In the genomic region with DNA sequence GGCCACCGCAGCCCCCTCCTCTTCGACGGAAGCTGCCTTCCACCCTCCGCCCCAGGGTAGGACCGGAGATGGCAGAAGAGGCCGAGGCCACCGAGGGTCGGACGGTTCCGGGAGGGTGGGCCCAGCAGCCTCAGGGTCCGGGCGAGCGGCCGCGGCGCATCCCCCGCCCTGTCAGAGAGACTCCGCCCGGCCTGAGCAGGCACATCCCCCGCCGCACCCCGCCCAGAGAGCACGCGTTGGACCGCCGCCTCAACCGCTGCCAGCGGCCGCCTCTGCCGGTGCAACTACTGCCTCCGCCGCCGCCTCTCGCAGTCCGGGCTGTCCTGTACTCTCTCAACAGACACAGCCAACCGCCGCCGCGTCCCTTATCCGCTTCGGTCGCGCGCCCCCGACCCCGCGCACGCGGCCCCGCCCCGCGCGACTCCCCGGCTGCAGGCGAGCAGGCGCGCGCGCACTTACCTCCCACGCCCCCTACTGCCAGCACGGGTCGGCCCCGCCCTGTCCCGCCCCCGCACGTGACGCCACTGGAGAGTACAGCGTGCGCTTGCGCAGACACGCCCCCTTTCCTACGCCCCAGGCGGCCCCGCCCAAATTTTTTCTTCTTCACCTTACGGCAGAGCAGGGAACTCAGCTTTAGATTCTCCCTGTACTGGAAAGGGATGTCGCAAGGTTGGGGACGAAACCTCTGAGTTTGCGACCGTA, we compare ENCODE assay signal across 8 cellular contexts. TPM values are rescaled to one million over a fixed set of nuclear protein-coding genes. Genes with fewer than 3 reads are reported as not detected.
DNase-seq lines count a peak whose midpoint lies in the region; ATAC-seq and TF ChIP-seq lines count a peak whose summit lies in the region.

TSS of gene MYO9A (minus strand) at position 453 of the 702 bp plus-strand sequence. CDS start 71,587 bp downstream, outside the sequence.

- no peaks in the 10 kb centered on the region for H3K36me3 Mint-ChIP-seq in activated naive CD4-positive, alpha-beta T cell treated with anti-CD3 and anti-CD28 coated beads, Interleukin-2, amount 50 U/mL, for 24 hours

- H3K4me3 Mint-ChIP-seq in activated naive CD4-positive, alpha-beta T cell treated with anti-CD3 and anti-CD28 coated beads, Interleukin-2, amount 50 U/mL, for 24 hours: peak within 1 kb of the TSS; percentile 95

- H3K4me1 ChIP-seq in neutrophil (ENCODE audit: control insufficient read depth in 1 of 2, insufficient read depth in 1 of 2, low read depth in 1 of 2, low read length in 1 of 2): peaks cover 16 to 21% of the 10 kb centered on the region in 2 experiments

- H3K27me3 Mint-ChIP-seq in activated naive CD4-positive, alpha-beta T cell treated with anti-CD3 and anti-CD28 coated beads, Interleukin-2, amount 50 U/mL, for 24 hours: no peaks in the 10 kb centered on the region

- peaks cover 45% of the 10 kb centered on the region for H3K4me1 Mint-ChIP-seq in activated naive CD4-positive, alpha-beta T cell treated with anti-CD3 and anti-CD28 coated beads, Interleukin-2, amount 50 U/mL, for 24 hours

- H3K27ac Mint-ChIP-seq in activated naive CD4-positive, alpha-beta T cell treated with anti-CD3 and anti-CD28 coated beads, Interleukin-2, amount 50 U/mL, for 24 hours: peak within 1 kb of the TSS; percentile 99

- peak within 1 kb of the TSS; percentile 94 for H3K27ac ChIP-seq in neutrophil

- peaks cover 13% of the 10 kb centered on the region for H3K27me3 ChIP-seq in neutrophil

- no peaks in the 10 kb centered on the region for H3K9me3 Mint-ChIP-seq in activated naive CD4-positive, alpha-beta T cell treated with anti-CD3 and anti-CD28 coated beads, Interleukin-2, amount 50 U/mL, for 24 hours

- peak within 1 kb of the TSS; percentile 85 to 92 for H3K4me3 ChIP-seq in neutrophil (ENCODE audit: low read depth in 1 of 2, low read length in 1 of 2)

- peak; percentile 99 for DNase-seq in GM03348 (ENCODE audit: low spot score)
- DNase-seq in NCI-H1092 treated with DMSO at 0.1 percent for 48 hours (lab: John Stamatoyannopoulos, UW): peak; percentile 94
- DNase-seq in germinal center (ENCODE audit: low spot score): peak; percentile 97

- ATAC-seq in HG02623 (IDR thresholded peaks at IDR 0.05; ENCODE audit: unreplicated experiment) (peak; percentile 62), SK-N-SH treated with all-trans-retinoic acid at 6 μM for 48 hours (peak; percentile 86)

- H3K9me3 ChIP-seq in neutrophil: no peaks in the 10 kb centered on the region

- no peaks in the 10 kb centered on the region for H3K36me3 ChIP-seq in neutrophil

- TF ChIP-seq CTCF in neutrophil (IDR thresholded peaks at IDR 0.05): peak; percentile 53
- TF ChIP-seq CTCF in subcutaneous adipose tissue (IDR thresholded peaks at IDR 0.05; ENCODE audit: low read depth): no peak

TF ChIP-seq in SK-N-SH treated with all-trans-retinoic acid at 6 μM for 48 hours, 23 proteins besides CTCF, POLR2A, EP300 and RAD21:
- no peak for TF ChIP-seq ARNTL (CRISPR knock-in tag; IDR thresholded peaks at IDR 0.05; ENCODE audit: borderline replicate concordance, low read depth)
- TF ChIP-seq BACH2 (CRISPR knock-in tag; IDR thresholded peaks at IDR 0.05; ENCODE audit: borderline replicate concordance): no peak
- TF ChIP-seq, protein P1, sequence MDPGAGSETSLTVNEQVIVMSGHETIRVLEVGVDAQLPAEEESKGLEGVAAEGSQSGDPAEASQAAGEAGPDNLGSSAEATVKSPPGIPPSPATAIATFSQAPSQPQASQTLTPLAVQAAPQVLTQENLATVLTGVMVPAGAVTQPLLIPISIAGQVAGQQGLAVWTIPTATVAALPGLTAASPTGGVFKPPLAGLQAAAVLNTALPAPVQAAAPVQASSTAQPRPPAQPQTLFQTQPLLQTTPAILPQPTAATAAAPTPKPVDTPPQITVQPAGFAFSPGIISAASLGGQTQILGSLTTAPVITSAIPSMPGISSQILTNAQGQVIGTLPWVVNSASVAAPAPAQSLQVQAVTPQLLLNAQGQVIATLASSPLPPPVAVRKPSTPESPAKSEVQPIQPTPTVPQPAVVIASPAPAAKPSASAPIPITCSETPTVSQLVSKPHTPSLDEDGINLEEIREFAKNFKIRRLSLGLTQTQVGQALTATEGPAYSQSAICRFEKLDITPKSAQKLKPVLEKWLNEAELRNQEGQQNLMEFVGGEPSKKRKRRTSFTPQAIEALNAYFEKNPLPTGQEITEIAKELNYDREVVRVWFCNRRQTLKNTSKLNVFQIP (CRISPR knock-in tag; IDR thresholded peaks at IDR 0.05; ENCODE audit: borderline replicate concordance, low read depth): no peak
- no peak for TF ChIP-seq ESRRG (CRISPR knock-in tag; IDR thresholded peaks at IDR 0.05)
- TF ChIP-seq ZC3H10 (CRISPR knock-in tag; IDR thresholded peaks at IDR 0.05): no peak
- no peak for TF ChIP-seq CSDC2 (CRISPR knock-in tag; IDR thresholded peaks at IDR 0.05)
- TF ChIP-seq, protein P2, sequence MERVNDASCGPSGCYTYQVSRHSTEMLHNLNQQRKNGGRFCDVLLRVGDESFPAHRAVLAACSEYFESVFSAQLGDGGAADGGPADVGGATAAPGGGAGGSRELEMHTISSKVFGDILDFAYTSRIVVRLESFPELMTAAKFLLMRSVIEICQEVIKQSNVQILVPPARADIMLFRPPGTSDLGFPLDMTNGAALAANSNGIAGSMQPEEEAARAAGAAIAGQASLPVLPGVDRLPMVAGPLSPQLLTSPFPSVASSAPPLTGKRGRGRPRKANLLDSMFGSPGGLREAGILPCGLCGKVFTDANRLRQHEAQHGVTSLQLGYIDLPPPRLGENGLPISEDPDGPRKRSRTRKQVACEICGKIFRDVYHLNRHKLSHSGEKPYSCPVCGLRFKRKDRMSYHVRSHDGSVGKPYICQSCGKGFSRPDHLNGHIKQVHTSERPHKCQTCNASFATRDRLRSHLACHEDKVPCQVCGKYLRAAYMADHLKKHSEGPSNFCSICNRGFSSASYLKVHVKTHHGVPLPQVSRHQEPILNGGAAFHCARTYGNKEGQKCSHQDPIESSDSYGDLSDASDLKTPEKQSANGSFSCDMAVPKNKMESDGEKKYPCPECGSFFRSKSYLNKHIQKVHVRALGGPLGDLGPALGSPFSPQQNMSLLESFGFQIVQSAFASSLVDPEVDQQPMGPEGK (CRISPR knock-in tag; IDR thresholded peaks at IDR 0.05; ENCODE audit: borderline replicate concordance): no peak
- no peak for TF ChIP-seq ZNF565 (CRISPR knock-in tag; conservative IDR thresholded peaks at IDR 0.05; ENCODE audit: low read depth)
- TF ChIP-seq, protein P3, sequence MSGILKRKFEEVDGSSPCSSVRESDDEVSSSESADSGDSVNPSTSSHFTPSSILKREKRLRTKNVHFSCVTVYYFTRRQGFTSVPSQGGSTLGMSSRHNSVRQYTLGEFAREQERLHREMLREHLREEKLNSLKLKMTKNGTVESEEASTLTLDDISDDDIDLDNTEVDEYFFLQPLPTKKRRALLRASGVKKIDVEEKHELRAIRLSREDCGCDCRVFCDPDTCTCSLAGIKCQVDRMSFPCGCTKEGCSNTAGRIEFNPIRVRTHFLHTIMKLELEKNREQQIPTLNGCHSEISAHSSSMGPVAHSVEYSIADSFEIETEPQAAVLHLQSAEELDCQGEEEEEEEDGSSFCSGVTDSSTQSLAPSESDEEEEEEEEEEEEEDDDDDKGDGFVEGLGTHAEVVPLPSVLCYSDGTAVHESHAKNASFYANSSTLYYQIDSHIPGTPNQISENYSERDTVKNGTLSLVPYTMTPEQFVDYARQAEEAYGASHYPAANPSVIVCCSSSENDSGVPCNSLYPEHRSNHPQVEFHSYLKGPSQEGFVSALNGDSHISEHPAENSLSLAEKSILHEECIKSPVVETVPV (CRISPR knock-in tag; IDR thresholded peaks at IDR 0.05): no peak
- no peak for TF ChIP-seq ZFP3 (CRISPR knock-in tag; IDR thresholded peaks at IDR 0.05)
- no peak for TF ChIP-seq GLIS3 (CRISPR knock-in tag; IDR thresholded peaks at IDR 0.05)
- no peak for TF ChIP-seq ZFP30 (CRISPR knock-in tag; IDR thresholded peaks at IDR 0.05)
- no peak for TF ChIP-seq ISL1 (CRISPR knock-in tag; IDR thresholded peaks at IDR 0.05)
- TF ChIP-seq ZNF8 (CRISPR knock-in tag; IDR thresholded peaks at IDR 0.05): no peak
- TF ChIP-seq ZNF70 (CRISPR knock-in tag; IDR thresholded peaks at IDR 0.05): no peak
- no peak for TF ChIP-seq PPARA (CRISPR knock-in tag; IDR thresholded peaks at IDR 0.05; ENCODE audit: borderline replicate concordance)

RNA-seq across cellular contexts. Expression of gene MYO9A, which starts in this region (rescaled TPM):
- 10 to 100 TPM; 53.2 to 72.7 (median 57.2) TPM for total RNA-seq in subcutaneous adipose tissue

Comparison
In these comparisons a context has a peak if more than half of its experiments do, and no peak if none do; other contexts are left out.
1. Peak in every context shown above with its lines: DNase-seq, ATAC-seq, H3K4me3 ChIP-seq and H3K27ac ChIP-seq.